Comparison of ENCODE assay signal across 8 cellular contexts in genomic region chr6:70957284-70957617, GRCh38. TPM values are rescaled to one million over a fixed set of nuclear protein-coding genes. Genes with fewer than 3 reads are reported as not detected.
DNase-seq lines count a peak whose midpoint lies in the region; ATAC-seq and TF ChIP-seq lines count a peak whose summit lies in the region.

No MANE protein-coding gene starts in this region.

- H3K9me3 ChIP-seq in left lung (no peaks in the 10 kb centered on the region), stomach (no peaks in the 10 kb centered on the region)

- TF ChIP-seq CTCF in brain (conservative IDR thresholded peaks at IDR 0.05), result no peak
- TF ChIP-seq CTCF in left lung (IDR thresholded peaks at IDR 0.05), result no peak
- no peak for TF ChIP-seq CTCF in stomach (IDR thresholded peaks at IDR 0.05)

- TF ChIP-seq EP300 in stomach (IDR thresholded peaks at IDR 0.05), result no peak

- peak; percentile 73 for DNase-seq in NCI-H748 (lab: John Stamatoyannopoulos, UW; ENCODE audit: unreplicated experiment)
- DNase-seq in NCI-H748 treated with DMSO at 0.1 percent for 48 hours (lab: John Stamatoyannopoulos, UW), result no peak
- no peak for DNase-seq in left lung
- DNase-seq in stomach, result no peak
- no peak for DNase-seq in dedifferentiated amniotic fluid mesenchymal stem cell (ENCODE audit: extremely low spot score)

- H3K27me3 Mint-ChIP-seq in brain, result peaks cover 36% of the 10 kb centered on the region

- WGBS in stomach, 5 donors, result 6 to 13% (median 10%) methylated on average over 18 to 19 of the region's 19 CpGs

- intact Hi-C loops in left lung (cut with DNase I) (no loop called here), stomach (cut with DNase I; ENCODE audit: low total_unique reads) (no loop called here)

- TF ChIP-seq POLR2A in stomach (IDR thresholded peaks at IDR 0.05), result no peak

- H3K9me3 Mint-ChIP-seq in brain, result peaks cover 0 to 2% (median 0%) of the 10 kb centered on the region in 5 experiments

- peaks cover 43% of the 10 kb centered on the region for H3K4me1 Mint-ChIP-seq in brain

- H3K4me3 ChIP-seq in left lung, result peak overlapping the region; percentile 21 to 42
- peak overlapping the region; percentile 49 to 77 (median 57) for H3K4me3 ChIP-seq in stomach

- peak overlapping the region; percentile 78 to 94 (median 88) for H3K4me3 Mint-ChIP-seq in brain

- H3K36me3 ChIP-seq in left lung, result no peaks in the 10 kb centered on the region
- H3K36me3 ChIP-seq in stomach, result no peaks in the 10 kb centered on the region

- no peaks in the 10 kb centered on the region for H3K36me3 Mint-ChIP-seq in brain

- peak overlapping the region in 4 of 5 experiments; percentile 43 to 90 (median 74) for H3K27ac Mint-ChIP-seq in brain

- H3K27me3 ChIP-seq in left lung, result peaks cover 32 to 59% of the 10 kb centered on the region in 2 donors
- H3K27me3 ChIP-seq in stomach, result peaks cover 0 to 59% (median 35%) of the 10 kb centered on the region in 3 donors

- no peak overlapping the region for H3K27ac ChIP-seq in left lung
- no peak overlapping the region for H3K27ac ChIP-seq in stomach

- no peak for ATAC-seq in left lung
- no peak for ATAC-seq in GM18519 (IDR thresholded peaks at IDR 0.05; ENCODE audit: low FRiP score, unreplicated experiment)
- no peak for ATAC-seq in GM21390 (IDR thresholded peaks at IDR 0.05; ENCODE audit: unreplicated experiment)

- H3K4me1 ChIP-seq in left lung, result peaks cover 8 to 22% of the 10 kb centered on the region in 2 donors
- H3K4me1 ChIP-seq in stomach, result peaks cover 19 to 30% (median 27%) of the 10 kb centered on the region in 4 donors

RNA-seq across cellular contexts. Expression of gene B3GAT2, which starts 0.4 kb away (rescaled TPM):
- polyA plus RNA-seq in brain (ENCODE audit: insufficient read depth, low read depth, low replicate concordance), result 3.6 TPM
- under 1 TPM in 1 of 2 donors, not detected in 1; 0.03 TPM for total RNA-seq in left lung
- total RNA-seq in stomach, result 1 to 10 TPM in 1 of 5 donors, not detected in 4; 1.1 TPM
- under 1 TPM; 0.06 to 0.15 (median 0.13) TPM for polyA plus RNA-seq in stomach
